ENCODE assay signal across 27 cellular contexts in the genomic region with DNA sequence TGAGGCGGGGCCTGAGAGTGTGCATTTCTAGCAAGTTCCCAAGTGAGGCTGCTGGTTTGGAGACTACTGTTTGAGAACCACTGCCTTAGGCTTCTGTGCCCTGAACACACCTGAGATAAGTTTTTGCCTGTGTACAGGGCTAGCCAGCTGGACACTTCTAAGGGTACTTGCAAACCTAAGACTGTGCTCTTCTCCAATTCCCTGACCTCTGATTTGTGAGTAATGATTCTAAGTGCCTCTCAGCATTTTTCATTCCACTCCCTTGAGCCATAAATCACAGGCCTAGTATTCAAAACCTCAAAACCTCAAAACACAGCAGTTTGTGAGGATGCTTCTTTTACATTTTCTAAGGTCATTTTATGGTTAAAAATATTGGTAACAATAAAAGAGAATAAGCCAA.
DNase-seq lines count a peak whose midpoint lies in the region; ATAC-seq, FAIRE-seq and TF ChIP-seq lines count a peak whose summit lies in the region.
"Had no signal": no experiment of that assay in that cellular context is flagged by ENCODE, and none has a peak within 500 bp of the region (broad histone marks: within the 10 kb centered on the region; RNA-seq: fewer than 3 reads in every experiment).

No MANE protein-coding gene starts in this region.

- H4K20me1 ChIP-seq in astrocyte (ENCODE audit: insufficient read depth, low read length): no peaks in the 10 kb centered on the region

- H2AFZ ChIP-seq in astrocyte (ENCODE audit: low read depth, low read length): no peak overlapping the region

- H3K9me3 Mint-ChIP-seq in astrocyte (ENCODE audit: unreplicated experiment) (peaks cover 2% of the 10 kb centered on the region), immature natural killer cell (no peaks in the 10 kb centered on the region), Caco-2 (ENCODE audit: unreplicated experiment) (no peaks in the 10 kb centered on the region)
- no peaks in the 10 kb centered on the region for H3K9me3 Mint-ChIP-seq in naive thymus-derived CD4-positive, alpha-beta T cell
- H3K9me3 Mint-ChIP-seq: CD14-positive monocyte had no signal

- POLR2A ChIA-PET in naive thymus-derived CD4-positive, alpha-beta T cell (lab: Charles Lee): no interaction called here
- POLR2A ChIA-PET in Caco-2 (lab: Charles Lee): no interaction called here

- H3K4me1 ChIP-seq in astrocyte (ENCODE audit: insufficient read depth, low read length): no peaks in the 10 kb centered on the region
- no peaks in the 10 kb centered on the region for H3K4me1 ChIP-seq in naive thymus-derived CD4-positive, alpha-beta T cell (ENCODE audit: control insufficient read depth in 2 of 2, insufficient read depth in 2 of 2, low read length in 2 of 2)
- H3K4me1 ChIP-seq in Caco-2: no peaks in the 10 kb centered on the region
- H3K4me1 ChIP-seq: Peyer's patch, SJCRH30 had no signal

- intact Hi-C loops in naive thymus-derived CD4-positive, alpha-beta T cell (cut with micrococcal nuclease): no loop called here
- intact Hi-C loops in Caco-2 (cut with micrococcal nuclease; ENCODE audit: unreplicated experiment): no loop called here

- H3K27ac ChIP-seq in astrocyte (ENCODE audit: low read depth, low read length): no peak overlapping the region
- H3K27ac ChIP-seq in naive thymus-derived CD4-positive, alpha-beta T cell (ENCODE audit: low read depth, low read length): no peak overlapping the region
- H3K27ac ChIP-seq: coronary artery, neutrophil, Peyer's patch, SJCRH30, thoracic aorta, vagina had no signal

- H3K9ac ChIP-seq in astrocyte (ENCODE audit: low read length): no peak overlapping the region

- no peaks in the 10 kb centered on the region for H3K9me3 ChIP-seq in astrocyte (ENCODE audit: insufficient read depth, low read depth, low read length)
- no peaks in the 10 kb centered on the region for H3K9me3 ChIP-seq in naive thymus-derived CD4-positive, alpha-beta T cell (ENCODE audit: control insufficient read depth in 2 of 3, low read length in 3 of 3)
- H3K9me3 ChIP-seq in Caco-2: no peaks in the 10 kb centered on the region
- H3K9me3 ChIP-seq: neutrophil, Peyer's patch, SJCRH30, thoracic aorta, vagina had no signal

- H3K4me1 Mint-ChIP-seq in astrocyte (ENCODE audit: low read depth, unreplicated experiment) (peaks cover 7% of the 10 kb centered on the region), immature natural killer cell (peaks cover 50 to 56% of the 10 kb centered on the region in 2 donors), Caco-2 (ENCODE audit: low read depth, unreplicated experiment) (no peaks in the 10 kb centered on the region)
- H3K4me1 Mint-ChIP-seq in naive thymus-derived CD4-positive, alpha-beta T cell: peaks cover 0 to 21% (median 4%) of the 10 kb centered on the region in 7 donors

- H3K4me3 Mint-ChIP-seq in astrocyte (ENCODE audit: unreplicated experiment) (no peak overlapping the region), immature natural killer cell (no peak overlapping the region), Caco-2 (ENCODE audit: unreplicated experiment) (no peak overlapping the region)
- H3K4me3 Mint-ChIP-seq in naive thymus-derived CD4-positive, alpha-beta T cell: no peak overlapping the region
- H3K4me3 Mint-ChIP-seq: activated CD8-positive, alpha-beta T cell treated with anti-CD3 and anti-CD28 coated beads, Interleukin-2, amount 10 ng/mL, durations not matched to agents 7 days and 5 days; CD14-positive monocyte had no signal

- BruUV-seq in Caco-2 (replicated peaks; lab: Mats Ljungman, UMichigan): no TSS peak

- H3K27me3 Mint-ChIP-seq in astrocyte (ENCODE audit: low read depth, unreplicated experiment) (no peaks in the 10 kb centered on the region), immature natural killer cell (ENCODE audit: low read depth in 3 of 3) (no peaks in the 10 kb centered on the region), Caco-2 (ENCODE audit: insufficient read depth, unreplicated experiment) (peaks cover 3% of the 10 kb centered on the region)
- H3K27me3 Mint-ChIP-seq in naive thymus-derived CD4-positive, alpha-beta T cell: no peaks in the 10 kb centered on the region

- no peaks in the 10 kb centered on the region for H3K36me3 ChIP-seq in astrocyte (ENCODE audit: insufficient read depth, low read length)
- H3K36me3 ChIP-seq in naive thymus-derived CD4-positive, alpha-beta T cell (ENCODE audit: control insufficient read depth in 2 of 3, insufficient read depth in 3 of 3, low read length in 3 of 3): no peaks in the 10 kb centered on the region
- H3K36me3 ChIP-seq in Caco-2 (ENCODE audit: control insufficient read depth, insufficient read depth, low read length): no peaks in the 10 kb centered on the region
- H3K36me3 ChIP-seq: neutrophil, SJCRH30, vagina had no signal

- CTCF ChIA-PET in naive thymus-derived CD4-positive, alpha-beta T cell (lab: Charles Lee): no interaction called here
- CTCF ChIA-PET in Caco-2 (lab: Charles Lee): no interaction called here

- no peaks in the 10 kb centered on the region for H3K79me2 ChIP-seq in astrocyte (ENCODE audit: insufficient read depth, low read length)

- H3K36me3 Mint-ChIP-seq in astrocyte (ENCODE audit: low read depth, unreplicated experiment) (no peaks in the 10 kb centered on the region), immature natural killer cell (peaks cover 0 to 3% (median 0%) of the 10 kb centered on the region in 3 donors), Caco-2 (ENCODE audit: insufficient read depth, unreplicated experiment) (no peaks in the 10 kb centered on the region)
- peaks cover 0 to 23% (median 20%) of the 10 kb centered on the region in 5 donors for H3K36me3 Mint-ChIP-seq in naive thymus-derived CD4-positive, alpha-beta T cell

- ATAC-seq in naive thymus-derived CD4-positive, alpha-beta T cell: no peak
- ATAC-seq in GM21825 (IDR thresholded peaks at IDR 0.05; ENCODE audit: unreplicated experiment): no peak
- ATAC-seq: activated CD8-positive, alpha-beta T cell treated with anti-CD3 and anti-CD28 coated beads, Interleukin-2, amount 10 ng/mL, durations not matched to agents 7 days and 5 days; esophagus mucosa had no signal

- H3K27ac Mint-ChIP-seq in astrocyte (ENCODE audit: unreplicated experiment) (no peak overlapping the region), immature natural killer cell (peak overlapping the region in 4 of 6 donors; percentile 22 to 60 (median 39)), Caco-2 (ENCODE audit: unreplicated experiment) (no peak overlapping the region)
- H3K27ac Mint-ChIP-seq in naive thymus-derived CD4-positive, alpha-beta T cell: no peak overlapping the region
- H3K27ac Mint-ChIP-seq: activated CD8-positive, alpha-beta T cell treated with anti-CD3 and anti-CD28 coated beads, Interleukin-2, amount 10 ng/mL, durations not matched to agents 7 days and 5 days; CD14-positive monocyte had no signal

- H3K4me3 ChIP-seq in astrocyte (ENCODE audit: insufficient read depth, low read depth, low read length) (no peak overlapping the region), Caco-2 (ENCODE audit: low read depth, low read length) (no peak overlapping the region)
- H3K4me3 ChIP-seq in naive thymus-derived CD4-positive, alpha-beta T cell (ENCODE audit: low read length): no peak overlapping the region
- H3K4me3 ChIP-seq: coronary artery, Peyer's patch, SJCRH30, thoracic aorta, vagina had no signal

- DNase-seq in HCEC 1CT (peak; percentile 64), astrocyte (ENCODE audit: low read depth) (peak; percentile 70), immature natural killer cell (no peak), stromal cell of bone marrow (ENCODE audit: low read depth) (peak; percentile 36), Caco-2 (no peak)
- no peak for DNase-seq in naive thymus-derived CD4-positive, alpha-beta T cell
- DNase-seq: activated CD4-positive, CD25-positive, alpha-beta regulatory T cell treated with anti-CD3 and anti-CD28 coated beads, Interleukin-2, amount 50 U/mL, for 72 hours; activated CD8-positive, alpha-beta T cell treated with anti-CD3 and anti-CD28 coated beads, Interleukin-2, amount 10 ng/mL, durations not matched to agents 7 days and 5 days; activated gamma-delta T cell; MV-4-11; NCI-H1694 treated with DMSO at 0.1 percent for 48 hours; NCI-H2171; NCI-H510A treated with DMSO at 0.1 percent for 48 hours; NK-92 treated with Interleukin-12 subunit alpha and Interleukin-12 subunit beta, amount 100 ng/mL, for 24 hours; Peyer's patch; SJCRH30; stimulated activated CD4-positive, alpha-beta T cell treated with anti-CD3 and anti-CD28 coated beads, Interleukin-4, amount 100 ng/mL, for 4 hours; stimulated activated naive CD4-positive, alpha-beta T cell had no signal

- no peak for FAIRE-seq in astrocyte (lab: Jason Lieb, UNC)
- FAIRE-seq: bronchial epithelial cell, TTC549 had no signal

- TF ChIP-seq CTCF in astrocyte (IDR thresholded peaks at IDR 0.05; ENCODE audit: insufficient read depth, low read depth, low read length) (no peak), Caco-2 (IDR thresholded peaks at IDR 0.05; ENCODE audit: insufficient read depth in 1 of 2, low read depth in 1 of 2, low read length in 1 of 2, severe bottlenecking in 1 of 2, unreplicated experiment in 1 of 2) (no peak)

- H3K27me3 ChIP-seq in astrocyte (ENCODE audit: insufficient read depth, low read length) (no peaks in the 10 kb centered on the region), Caco-2 (replicated peaks; ENCODE audit: control insufficient read depth, insufficient read depth, low read length) (no peaks in the 10 kb centered on the region)
- no peaks in the 10 kb centered on the region for H3K27me3 ChIP-seq in naive thymus-derived CD4-positive, alpha-beta T cell (ENCODE audit: control insufficient read depth in 2 of 2, insufficient read depth in 2 of 2, low read length in 2 of 2)
- H3K27me3 ChIP-seq: neutrophil, Peyer's patch, vagina had no signal

- no peak overlapping the region for H3K4me2 ChIP-seq in astrocyte (ENCODE audit: low read length)

Comparison
In these comparisons a context has a peak if more than half of its experiments do, and no peak if none do; other contexts are left out.
1. DNase-seq: peak in HCEC 1CT (single experiment), astrocyte (single experiment) and stromal cell of bone marrow (single experiment); none in immature natural killer cell (0 of 3), naive thymus-derived CD4-positive, alpha-beta T cell (0 of 9) and Caco-2 (0 of 2).
2. H3K27ac Mint-ChIP-seq: peak in immature natural killer cell (4 of 6); none in astrocyte (single experiment), naive thymus-derived CD4-positive, alpha-beta T cell (0 of 9) and Caco-2 (single experiment).